In the genomic region with DNA sequence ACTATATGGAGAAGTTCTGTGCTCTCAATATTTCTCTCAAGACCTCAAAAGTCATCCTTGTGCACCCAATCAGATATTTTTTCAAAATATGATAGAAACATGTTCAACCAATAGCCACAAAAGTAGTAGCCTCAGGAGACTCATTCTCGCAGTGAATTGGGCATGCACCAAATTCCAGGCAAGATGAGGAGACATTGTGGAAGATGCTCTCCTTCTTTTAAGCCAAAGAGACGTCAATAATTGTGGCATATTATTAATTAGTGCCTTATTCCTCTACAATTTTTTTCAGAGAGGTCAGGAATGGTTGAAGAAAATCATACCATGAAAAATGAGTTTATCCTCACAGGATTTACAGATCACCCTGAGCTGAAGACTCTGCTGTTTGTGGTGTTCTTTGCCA, we compare ENCODE assay signal across 7 cellular contexts. TPM values are rescaled to one million over a fixed set of nuclear protein-coding genes. Genes with fewer than 3 reads are reported as not detected.
"Had no signal": no experiment of that assay in that cellular context is flagged by ENCODE, and none has a peak within 500 bp of the region (broad histone marks: within the 10 kb centered on the region; RNA-seq: fewer than 3 reads in every experiment).

Gene OR5K2 (plus strand): TSS at position 301 of the 400 bp plus-strand sequence. CDS start 0 bp downstream, at position 301.

- DNase-seq: GDM1, GF-D8 had no signal

- ATAC-seq: GM12878 had no signal

- H3K4me3 ChIP-seq: GM12878 had no signal

- FAIRE-seq: G401.6, GM12878, GM18507, GM19239 had no signal

RNA-seq across cellular contexts. Expression of gene OR5K2, which starts in this region (rescaled TPM):
- total RNA-seq: G401, GM12878 had no signal
